Comparison of ENCODE assay signal across 9 cellular contexts in genomic region chr10:3484306-3485187, GRCh38.
DNase-seq lines count a peak whose midpoint lies in the region; ATAC-seq lines count a peak whose summit lies in the region.
"Had no signal": no experiment of that assay in that cellular context is flagged by ENCODE, and none has a peak within 500 bp of the region (broad histone marks: within the 10 kb centered on the region; RNA-seq: fewer than 3 reads in every experiment).

No MANE protein-coding gene starts in this region.

- in situ Hi-C loops in KBM-7 (cut with MboI; ENCODE audit: low pct_unique_long_range_greater_than_20kb, low sequenced_read_pairs): no loop called here

- H3K27ac ChIP-seq in muscle layer of duodenum (ENCODE audit: low read length): peak overlapping the region; percentile 19
- H3K27ac ChIP-seq: psoas muscle had no signal

- ATAC-seq in HG02885 (IDR thresholded peaks at IDR 0.05; ENCODE audit: poor library complexity, unreplicated experiment): peak; percentile 57
- ATAC-seq in T-cell (replicated peaks in 1 of 4): peak in 1 of 4 experiments; percentile 35
- ATAC-seq: psoas muscle had no signal

- peak; percentile 41 for DNase-seq in NCI-H748 (lab: John Stamatoyannopoulos, UW; ENCODE audit: unreplicated experiment)
- no peak for DNase-seq in NCI-H748 treated with DMSO at 0.1 percent for 48 hours (lab: John Stamatoyannopoulos, UW)
- no peak for DNase-seq in T-cell
- DNase-seq in middle frontal gyrus (ENCODE audit: extremely low spot score, low spot score): no peak
- no peak for DNase-seq in KBM-7
- no peak for DNase-seq in NOMO-1 treated with DMSO at 0.1 percent for 48 hours (lab: John Stamatoyannopoulos, UW; ENCODE audit: unreplicated experiment)

- H3K27ac Mint-ChIP-seq in T-cell: peak overlapping the region in 1 of 2 donors; percentile 24

- H3K36me3 Mint-ChIP-seq in T-cell: no peaks in the 10 kb centered on the region

- H3K9me3 ChIP-seq in muscle layer of duodenum (ENCODE audit: control insufficient read depth in 1 of 2, low read length in 2 of 2): no peaks in the 10 kb centered on the region
- H3K9me3 ChIP-seq: psoas muscle had no signal

- peaks cover 11 to 23% (median 13%) of the 10 kb centered on the region in 3 donors for H3K4me1 Mint-ChIP-seq in T-cell

- peaks cover 0 to 2% of the 10 kb centered on the region in 2 donors for H3K27me3 Mint-ChIP-seq in T-cell

- POLR2A ChIA-PET in T-cell (lab: Charles Lee): no interaction called here

- H3K4me1 ChIP-seq in muscle layer of duodenum (ENCODE audit: control insufficient read depth in 1 of 2, insufficient read depth in 2 of 2, low read length in 2 of 2): peaks cover 4 to 23% of the 10 kb centered on the region in 2 donors

- no peaks in the 10 kb centered on the region for H3K36me3 ChIP-seq in muscle layer of duodenum (ENCODE audit: control insufficient read depth in 1 of 2, insufficient read depth in 2 of 2, low read length in 2 of 2)

- peak overlapping the region; percentile 10 to 42 (median 21) for H3K4me3 Mint-ChIP-seq in T-cell

- CTCF ChIA-PET in T-cell (lab: Charles Lee): interaction anchor here in 1 of 2 donors (0.5 kb wide), 1 partner anchor 15 kb away, joined by 3 read pairs; no protein-coding TSS in a partner anchor

- H3K27me3 ChIP-seq in muscle layer of duodenum (ENCODE audit: low read depth, low read length): no peaks in the 10 kb centered on the region

- peaks cover 3 to 11% (median 3%) of the 10 kb centered on the region in 3 donors for H3K9me3 Mint-ChIP-seq in T-cell

- no peak overlapping the region for H3K4me3 ChIP-seq in muscle layer of duodenum (ENCODE audit: low read depth in 1 of 2, low read length in 2 of 2)
- H3K4me3 ChIP-seq: psoas muscle had no signal
